25 cellular contexts compared by ENCODE assay signal in the genomic region with DNA sequence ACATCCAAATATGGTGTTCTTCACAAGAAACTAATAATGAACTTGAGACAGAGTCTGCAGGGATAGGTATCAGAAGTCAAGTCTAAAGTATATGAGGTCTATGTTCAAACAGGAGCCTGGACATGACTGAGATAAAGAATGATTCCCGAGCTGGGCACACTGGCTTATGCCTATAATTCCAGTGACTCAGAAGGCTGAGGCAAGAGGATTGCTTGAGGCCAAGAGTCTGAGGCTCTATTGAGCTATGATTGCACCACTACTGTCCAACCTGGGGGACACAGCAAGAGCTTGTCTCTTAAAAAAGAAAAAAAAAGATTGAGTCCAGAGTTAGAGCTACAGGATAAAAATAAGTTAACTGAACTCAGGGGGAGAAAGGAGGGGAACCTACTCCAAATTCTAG.
"Had no signal": no experiment of that assay in that cellular context is flagged by ENCODE, and none has a peak within 500 bp of the region (broad histone marks: within the 10 kb centered on the region; RNA-seq: fewer than 3 reads in every experiment).

No MANE protein-coding gene starts in this region.

- H3K27me3 Mint-ChIP-seq: activated B cell treated with CpG ODN at 0.5 μM for 24 hours; activated CD8-positive, alpha-beta T cell treated with anti-CD3 and anti-CD28 coated beads for 36 hours; activated naive CD8-positive, alpha-beta T cell; activated T-helper 17 cell treated with anti-CD3 and anti-CD28 coated beads, Interleukin-2, amount 50 U/mL, for 72 hours had no signal

- H3K27me3 ChIP-seq: brain microvascular endothelial cell, colonic mucosa, esophagus squamous epithelium, gastroesophageal sphincter had no signal

- H3K36me3 Mint-ChIP-seq: activated naive CD8-positive, alpha-beta T cell had no signal

- H3K27ac ChIP-seq: brain microvascular endothelial cell, colonic mucosa, epithelial cell of prostate, esophagus squamous epithelium, gastroesophageal sphincter, WERI-Rb-1 had no signal

- H3K9me3 ChIP-seq: colonic mucosa, esophagus squamous epithelium had no signal

- H3K4me3 ChIP-seq: colonic mucosa, esophagus squamous epithelium, gastroesophageal sphincter had no signal

- H3K4me3 Mint-ChIP-seq: activated B cell treated with CpG ODN at 0.5 μM for 24 hours; activated CD8-positive, alpha-beta T cell treated with anti-CD3 and anti-CD28 coated beads for 36 hours; activated naive CD8-positive, alpha-beta T cell; activated T-cell treated with anti-CD3 and anti-CD28 coated beads, Interleukin-2, amount 50 U/mL, for 4 hours; activated T-helper 17 cell treated with anti-CD3 and anti-CD28 coated beads, Interleukin-2, amount 50 U/mL, for 72 hours had no signal

- DNase-seq: activated B cell treated with CpG ODN at 0.5 μM for 24 hours; activated CD4-positive, alpha-beta T cell treated with anti-CD3 and anti-CD28 coated beads for 48 hours; activated CD4-positive, alpha-beta T cell treated with anti-CD3 and anti-CD28 coated beads, Interleukin-2, amount 50 U/mL, for 1 hour; activated CD4-positive, alpha-beta T cell treated with anti-CD3 and anti-CD28 coated beads, Interleukin-2, amount 50 U/mL, for 48 hours; activated CD8-positive, alpha-beta memory T cell treated with anti-CD3 and anti-CD28 coated beads for 24 hours; activated CD8-positive, alpha-beta T cell treated with anti-CD3 and anti-CD28 coated beads for 36 hours; activated effector memory CD4-positive, alpha-beta T cell treated with Interleukin-2 at 50 U/mL for 16 hours; activated gamma-delta T cell treated with Interleukin-2 at 50 U/mL for 16 hours; activated naive CD4-positive, alpha-beta T cell treated with anti-CD3 and anti-CD28 coated beads, Interleukin-2, amount 50 U/mL, for 16 hours; activated naive CD4-positive, alpha-beta T cell treated with Interleukin-2 at 50 U/mL for 16 hours; activated T-cell treated with anti-CD3 and anti-CD28 coated beads, Interleukin-2, amount 50 U/mL, for 4 hours; amniotic stem cell; anterior cingulate cortex; brain microvascular endothelial cell; caudate nucleus; colonic mucosa; effector CD8-positive, alpha-beta T cell; esophagus squamous epithelium; foreskin melanocyte; T-helper 2 cell; WERI-Rb-1 had no signal

- H3K4me1 Mint-ChIP-seq: activated B cell treated with CpG ODN at 0.5 μM for 24 hours; activated T-helper 17 cell treated with anti-CD3 and anti-CD28 coated beads, Interleukin-2, amount 50 U/mL, for 72 hours had no signal

- H3K4me1 ChIP-seq: colonic mucosa, esophagus squamous epithelium, gastroesophageal sphincter had no signal

- H3K36me3 ChIP-seq: brain microvascular endothelial cell, colonic mucosa, esophagus squamous epithelium, gastroesophageal sphincter, WERI-Rb-1 had no signal

- H3K27ac Mint-ChIP-seq: activated B cell treated with CpG ODN at 0.5 μM for 24 hours; activated CD8-positive, alpha-beta T cell treated with anti-CD3 and anti-CD28 coated beads for 36 hours; activated naive CD8-positive, alpha-beta T cell; activated T-helper 17 cell treated with anti-CD3 and anti-CD28 coated beads, Interleukin-2, amount 50 U/mL, for 72 hours had no signal

- H3K9me3 Mint-ChIP-seq: activated B cell treated with CpG ODN at 0.5 μM for 24 hours; activated CD8-positive, alpha-beta T cell treated with anti-CD3 and anti-CD28 coated beads for 36 hours; activated T-cell treated with anti-CD3 and anti-CD28 coated beads, Interleukin-2, amount 50 U/mL, for 4 hours; activated T-helper 17 cell treated with anti-CD3 and anti-CD28 coated beads, Interleukin-2, amount 50 U/mL, for 72 hours had no signal
